ENCODE assay signal across 11 cellular contexts in genomic region chr15:42511010-42511396, GRCh38. TPM values are rescaled to one million over a fixed set of nuclear protein-coding genes. Genes with fewer than 3 reads are reported as not detected.
DNase-seq lines count a peak whose midpoint lies in the region; ATAC-seq and TF ChIP-seq lines count a peak whose summit lies in the region.
"Had no signal": no experiment of that assay in that cellular context is flagged by ENCODE, and none has a peak within 500 bp of the region (broad histone marks: within the 10 kb centered on the region; RNA-seq: fewer than 3 reads in every experiment).

No MANE protein-coding gene starts in this region.

- no peaks in the 10 kb centered on the region for H3K27me3 Mint-ChIP-seq in activated T-cell treated with anti-CD3 and anti-CD28 coated beads, Interleukin-2, amount 50 U/mL, for 4 hours (ENCODE audit: low read depth)

- no peak overlapping the region for H3K4me3 Mint-ChIP-seq in activated T-cell treated with anti-CD3 and anti-CD28 coated beads, Interleukin-2, amount 50 U/mL, for 4 hours

- DNase-seq in GM04503 (ENCODE audit: low read depth) (peak; percentile 60), SKM-1 treated with dmso at 0.1 percent for 144 hours (lab: John Stamatoyannopoulos, UW; ENCODE audit: unreplicated experiment) (peak; percentile 52), fibroblast of mammary gland (ENCODE audit: low read depth) (peak; percentile 72), renal cortical epithelial cell (ENCODE audit: low read depth) (peak; percentile 43), C1 segment of cervical spinal cord (lab: John Stamatoyannopoulos, UW) (no peak)
- DNase-seq in activated CD4-positive, alpha-beta T cell treated with anti-CD3 and anti-CD28 coated beads for 48 hours = no peak
- DNase-seq in activated T-cell treated with anti-CD3 and anti-CD28 coated beads, Interleukin-2, amount 50 U/mL, for 4 hours = no peak
- DNase-seq: activated CD4-positive, alpha-beta T cell treated with anti-CD3 and anti-CD28 coated beads for 1 hour; hypothalamus had no signal

- H3K36me3 Mint-ChIP-seq in activated T-cell treated with anti-CD3 and anti-CD28 coated beads, Interleukin-2, amount 50 U/mL, for 4 hours (ENCODE audit: insufficient read depth) = peaks cover 21% of the 10 kb centered on the region
- H3K36me3 Mint-ChIP-seq: activated naive CD4-positive, alpha-beta T cell treated with anti-CD3 and anti-CD28 coated beads, Interleukin-2, amount 50 U/mL, for 72 hours had no signal

- H3K4me3 ChIP-seq in fibroblast of mammary gland (ENCODE audit: control insufficient read depth, low read depth, low read length) = no peak overlapping the region

- H3K4me1 Mint-ChIP-seq in activated T-cell treated with anti-CD3 and anti-CD28 coated beads, Interleukin-2, amount 50 U/mL, for 4 hours (ENCODE audit: low read depth) = peaks cover 2% of the 10 kb centered on the region

- no peaks in the 10 kb centered on the region for H3K9me3 Mint-ChIP-seq in activated T-cell treated with anti-CD3 and anti-CD28 coated beads, Interleukin-2, amount 50 U/mL, for 4 hours
- H3K9me3 Mint-ChIP-seq: activated naive CD4-positive, alpha-beta T cell treated with anti-CD3 and anti-CD28 coated beads, Interleukin-2, amount 50 U/mL, for 72 hours had no signal

- no peak for TF ChIP-seq CTCF in fibroblast of mammary gland (conservative IDR thresholded peaks at IDR 0.05; ENCODE audit: control insufficient read depth, insufficient read depth, low read depth, low read length)

- ATAC-seq in activated T-cell treated with anti-CD3 and anti-CD28 coated beads, Interleukin-2, amount 50 U/mL, for 4 hours = no peak
- ATAC-seq in HG02852 (IDR thresholded peaks at IDR 0.05; ENCODE audit: unreplicated experiment) = no peak
- ATAC-seq: activated naive CD4-positive, alpha-beta T cell treated with anti-CD3 and anti-CD28 coated beads, Interleukin-2, amount 50 U/mL, for 72 hours had no signal

RNA-seq across cellular contexts. Expression of gene SNAP23, which starts 15.6 kb away (rescaled TPM):
- total RNA-seq in renal cortical epithelial cell = 112 and 168 TPM in 2 replicates
- total RNA-seq in activated T-cell treated with anti-CD3 and anti-CD28 coated beads, Interleukin-2, amount 50 U/mL, for 4 hours = 10 to 100 TPM; 40.2 to 49.6 (median 45.5) TPM

RNA-seq across cellular contexts. Expression of gene ZNF106, which starts 20.1 kb away (rescaled TPM):
- 28.3 and 52.8 TPM in 2 replicates for total RNA-seq in renal cortical epithelial cell
- total RNA-seq in activated T-cell treated with anti-CD3 and anti-CD28 coated beads, Interleukin-2, amount 50 U/mL, for 4 hours = 10 to 100 TPM; 40.9 to 42.5 (median 41.4) TPM

RNA-seq across cellular contexts. Expression of gene LRRC57, which starts 37.6 kb away (rescaled TPM):
- 24.0 and 30.7 TPM in 2 replicates for total RNA-seq in renal cortical epithelial cell
- total RNA-seq in activated T-cell treated with anti-CD3 and anti-CD28 coated beads, Interleukin-2, amount 50 U/mL, for 4 hours = 10 to 100 TPM; 13.6 to 17.0 (median 15.8) TPM

RNA-seq across cellular contexts. Expression of gene HAUS2, which starts 37.6 kb away (rescaled TPM):
- total RNA-seq in renal cortical epithelial cell = 35.3 and 92.9 TPM in 2 replicates
- 10 to 100 TPM; 41.6 to 48.8 (median 44.4) TPM for total RNA-seq in activated T-cell treated with anti-CD3 and anti-CD28 coated beads, Interleukin-2, amount 50 U/mL, for 4 hours

Comparison
In these comparisons a context has a peak if more than half of its experiments do, and no peak if none do; other contexts are left out.
1. DNase-seq: peak in GM04503 (single experiment), SKM-1 treated with dmso at 0.1 percent for 144 hours (single experiment), fibroblast of mammary gland (single experiment) and renal cortical epithelial cell (single experiment); none in activated CD4-positive, alpha-beta T cell treated with anti-CD3 and anti-CD28 coated beads for 48 hours (single experiment), activated T-cell treated with anti-CD3 and anti-CD28 coated beads, Interleukin-2, amount 50 U/mL, for 4 hours (single experiment) and C1 segment of cervical spinal cord (0 of 14).